In the genomic region with DNA sequence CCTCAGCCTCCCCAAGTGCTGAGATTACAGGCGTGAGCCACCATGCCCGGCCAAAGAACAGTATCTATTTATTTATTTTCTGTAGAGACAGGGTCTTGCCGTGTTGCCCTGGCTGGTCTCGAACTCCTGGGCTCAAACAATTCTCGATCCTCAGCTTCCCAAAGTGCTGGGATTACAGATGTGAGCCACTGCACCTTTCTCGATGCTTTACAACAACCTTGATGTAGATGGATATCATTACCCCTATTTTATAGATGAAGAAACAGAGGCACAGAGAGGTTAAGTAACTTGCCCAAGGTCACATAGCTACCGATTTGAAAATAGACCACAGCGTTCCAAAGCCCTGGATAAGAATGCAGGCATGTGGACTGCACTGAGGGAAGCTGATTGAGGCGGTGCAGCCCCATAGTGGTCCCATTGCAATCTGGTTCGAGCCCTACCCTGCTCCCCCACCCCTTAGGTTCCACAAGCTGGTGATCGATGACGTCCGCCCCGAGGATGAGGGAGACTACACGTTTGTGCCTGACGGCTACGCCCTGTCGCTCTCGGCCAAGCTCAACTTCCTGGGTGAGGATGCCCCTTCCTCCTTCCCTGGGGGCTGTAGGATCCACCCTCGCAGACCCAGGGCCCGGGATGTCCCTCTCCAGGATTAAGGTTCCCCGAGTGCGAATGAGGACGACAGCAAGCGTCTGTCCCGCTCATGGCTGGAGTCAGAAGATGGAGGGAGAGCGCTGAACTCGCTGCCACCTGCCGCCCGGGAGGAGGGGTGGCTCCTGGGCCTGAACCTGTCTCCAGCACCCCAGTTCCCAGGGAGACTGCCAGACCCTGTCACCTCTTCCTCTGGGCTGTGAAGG, we compare ENCODE assay signal across 14 cellular contexts. TPM values are rescaled to one million over a fixed set of nuclear protein-coding genes. Genes with fewer than 3 reads are reported as not detected.
DNase-seq lines count a peak whose midpoint lies in the region; ATAC-seq and TF ChIP-seq lines count a peak whose summit lies in the region.
"Had no signal": no experiment of that assay in that cellular context is flagged by ENCODE, and none has a peak within 500 bp of the region (broad histone marks: within the 10 kb centered on the region; RNA-seq: fewer than 3 reads in every experiment).

No MANE protein-coding gene starts in this region.

- no peaks in the 10 kb centered on the region for H3K9me3 ChIP-seq in T-helper 17 cell (ENCODE audit: control insufficient read depth, low read length, poor library complexity, severe bottlenecking)

- H3K9me3 Mint-ChIP-seq in neural crest cell = peaks cover 3% of the 10 kb centered on the region

- no peaks in the 10 kb centered on the region for H3K36me3 ChIP-seq in H7 (replicated peaks; ENCODE audit: control insufficient read depth, insufficient read depth, low read length)

- H3K4me3 ChIP-seq in H7 (ENCODE audit: insufficient read depth, low read depth, low read length) = no peak overlapping the region

- intact Hi-C loops in left colon (cut with DNase I, micrococcal nuclease) = no loop called here

- no peaks in the 10 kb centered on the region; the same call in 1 of the 2 replicates for H3K27me3 ChIP-seq in H7 (ENCODE audit: control insufficient read depth, insufficient read depth, low read length)

- DNase-seq in H7 (peak; percentile 55), T-helper 17 cell (no peak), neural crest cell (ENCODE audit: low read depth, low spot score) (no peak), A172 (ENCODE audit: low spot score) (no peak), left colon (no peak)
- DNase-seq: C1 segment of cervical spinal cord, DMS153, EL, Karpas-422, NCI-H2029, NCI-H524, SIG-M5 had no signal

- ATAC-seq in T-helper 17 cell (no peak), left colon (no peak)

- H3K27me3 Mint-ChIP-seq in T-helper 17 cell = peaks cover 24% of the 10 kb centered on the region
- peaks cover 8% of the 10 kb centered on the region for H3K27me3 Mint-ChIP-seq in neural crest cell (ENCODE audit: low read depth)

- no peak for TF ChIP-seq CTCF in neural crest cell (conservative IDR thresholded peaks at IDR 0.05)

- H3K27ac Mint-ChIP-seq in T-helper 17 cell (no peak overlapping the region), neural crest cell (ENCODE audit: unreplicated experiment) (peak overlapping the region; percentile 43)

- no peaks in the 10 kb centered on the region for H3K36me3 Mint-ChIP-seq in T-helper 17 cell (ENCODE audit: low read depth)
- no peaks in the 10 kb centered on the region for H3K36me3 Mint-ChIP-seq in neural crest cell (ENCODE audit: low read depth)

- peaks cover 3% of the 10 kb centered on the region for H3K4me1 Mint-ChIP-seq in T-helper 17 cell
- H3K4me1 Mint-ChIP-seq in neural crest cell = no peaks in the 10 kb centered on the region

- H3K4me3 Mint-ChIP-seq in T-helper 17 cell (peak overlapping the region; percentile 61), neural crest cell (no peak overlapping the region)

RNA-seq across cellular contexts. Expression of gene MYBPC2, which starts 17.9 kb away (rescaled TPM):
- total RNA-seq in H7 (2014; rRNA removed; shearing (Covaris generic)) = 0.24 and 0.55 TPM in 2 replicates
- total RNA-seq in T-helper 17 cell = under 1 TPM; 0.07 to 0.08 TPM
- not detected in 2 replicates for total RNA-seq in neural crest cell
- not detected in 2 replicates for total RNA-seq in A172 (2014; rRNA removed; shearing (Covaris generic))
- total RNA-seq in left colon = under 1 TPM in 1 of 2 donors, not detected in 1; 0.06 TPM
- total RNA-seq: H4, RPMI7951 had no signal

RNA-seq across cellular contexts. Expression of gene EMC10, which starts 25.7 kb away (rescaled TPM):
- total RNA-seq in H7 (2014; rRNA removed; shearing (Covaris generic)) = 146 and 166 TPM in 2 replicates
- total RNA-seq in T-helper 17 cell (10 to 100 TPM; 76.6 to 78.5 TPM), neural crest cell (125 and 129 TPM in 2 replicates), left colon (100 to 1,000 TPM; 125 to 132 TPM)
- 61.5 and 64.7 TPM in 2 replicates for total RNA-seq in A172 (2014; rRNA removed; shearing (Covaris generic))

RNA-seq across cellular contexts. Expression of gene GARIN5A, which starts 26.1 kb away (rescaled TPM):
- 4.5 and 8.1 TPM in 2 replicates for total RNA-seq in H7 (2014; rRNA removed; shearing (Covaris generic))
- total RNA-seq in T-helper 17 cell (under 1 TPM in 1 of 2 donors, not detected in 1; 0.22 TPM), neural crest cell (1.1 and 1.3 TPM in 2 replicates), left colon (1 to 10 TPM; 1.5 to 3.1 TPM)
- 1.6 TPM in 1 of 2 replicates, not detected in the other for total RNA-seq in A172 (2014; rRNA removed; shearing (Covaris generic))
- total RNA-seq: RPMI7951 had no signal

RNA-seq across cellular contexts. Expression of gene SPIB, which starts 31.9 kb away (rescaled TPM):
- total RNA-seq in H7 (2014; rRNA removed; shearing (Covaris generic)) = 0.81 and 8.8 TPM in 2 replicates
- total RNA-seq in T-helper 17 cell (1 to 10 TPM; 1.9 to 3.0 TPM), neural crest cell (not detected in 2 replicates), left colon (10 to 100 TPM; 48.2 to 93.6 TPM)
- 0.07 and 0.14 TPM in 2 replicates for total RNA-seq in A172 (2014; rRNA removed; shearing (Covaris generic))
- total RNA-seq: RPMI7951 had no signal
